9 cellular contexts compared by ENCODE assay signal in genomic region chr2:241108271-241109209, GRCh38. TPM values are rescaled to one million over a fixed set of nuclear protein-coding genes. Genes with fewer than 3 reads are reported as not detected.
A peak's percentile ranks its signal among the peaks of the same experiment; 100 is the strongest.
DNase-seq lines count a peak whose midpoint lies in the region; ATAC-seq and TF ChIP-seq lines count a peak whose summit lies in the region.
"Had no signal": no experiment of that assay in that cellular context is flagged by ENCODE, and none has a peak within 500 bp of the region (broad histone marks: within the 10 kb centered on the region; RNA-seq: fewer than 3 reads in every experiment).

No MANE protein-coding gene starts in this region.

- H3K4me3 Mint-ChIP-seq in T-helper 17 cell, result peak overlapping the region; percentile 80
- peak overlapping the region; percentile 81 for H3K4me3 Mint-ChIP-seq in effector memory CD8-positive, alpha-beta T cell

- no peak overlapping the region for H3K9ac ChIP-seq in rectal smooth muscle tissue (ENCODE audit: low read length)

- H3K4me1 Mint-ChIP-seq in T-helper 17 cell, result peaks cover 26% of the 10 kb centered on the region
- H3K4me1 Mint-ChIP-seq in effector memory CD8-positive, alpha-beta T cell (ENCODE audit: low read depth in 2 of 2), result peaks cover 23 to 43% of the 10 kb centered on the region in 2 donors

- no peaks in the 10 kb centered on the region for H3K27me3 ChIP-seq in rectal smooth muscle tissue (ENCODE audit: control insufficient read depth, insufficient read depth, low read length)

- H3K27ac ChIP-seq in rectal smooth muscle tissue (ENCODE audit: low read depth, low read length), result no peak overlapping the region

- H3K27me3 Mint-ChIP-seq in T-helper 17 cell, result no peaks in the 10 kb centered on the region
- no peaks in the 10 kb centered on the region for H3K27me3 Mint-ChIP-seq in effector memory CD8-positive, alpha-beta T cell

- peaks cover 5% of the 10 kb centered on the region for H3K36me3 Mint-ChIP-seq in T-helper 17 cell (ENCODE audit: low read depth)
- peaks cover 9% of the 10 kb centered on the region for H3K36me3 Mint-ChIP-seq in effector memory CD8-positive, alpha-beta T cell (ENCODE audit: insufficient read depth)

- H3K4me3 ChIP-seq in GM12865 (ENCODE audit: low read depth, low read length) (peak overlapping the region; percentile 52), rectal smooth muscle tissue (ENCODE audit: low read length) (peak overlapping the region; percentile 27)

- ATAC-seq in T-helper 17 cell, result peak; percentile 24
- peak; percentile 39 for ATAC-seq in effector memory CD8-positive, alpha-beta T cell (replicated peaks)

- no peaks in the 10 kb centered on the region for H3K9me3 Mint-ChIP-seq in effector memory CD8-positive, alpha-beta T cell

- DNase-seq in GM12865 (ENCODE audit: low read depth), result no peak
- DNase-seq in T-helper 17 cell, result no peak
- peak in 1 of 3 experiments; percentile 41 for DNase-seq in effector memory CD8-positive, alpha-beta T cell
- DNase-seq in NCI-H524 (lab: John Stamatoyannopoulos, UW), result no peak
- no peak for DNase-seq in activated gamma-delta T cell (lab: John Stamatoyannopoulos, UW)
- no peak for DNase-seq in DMS53 treated with DMSO at 0.1 percent for 48 hours (lab: John Stamatoyannopoulos, UW; ENCODE audit: unreplicated experiment)
- DNase-seq: NCI-H2171, OCI-M1 had no signal

- H3K4me1 ChIP-seq in rectal smooth muscle tissue (ENCODE audit: control insufficient read depth, insufficient read depth, low read length), result no peaks in the 10 kb centered on the region

- peak overlapping the region; percentile 88 for H3K27ac Mint-ChIP-seq in T-helper 17 cell
- peak overlapping the region; percentile 87 to 95 for H3K27ac Mint-ChIP-seq in effector memory CD8-positive, alpha-beta T cell

- no peak for TF ChIP-seq CTCF in GM12865 (IDR thresholded peaks at IDR 0.05; ENCODE audit: insufficient read depth, low read depth, low read length, missing control alignments)

- H3K36me3 ChIP-seq in rectal smooth muscle tissue (ENCODE audit: control insufficient read depth, insufficient read depth, low read length), result no peaks in the 10 kb centered on the region

- H3K9me3 ChIP-seq in T-helper 17 cell (ENCODE audit: control insufficient read depth, low read length, poor library complexity, severe bottlenecking), result no peaks in the 10 kb centered on the region

RNA-seq across cellular contexts. Expression of gene MTERF4, which starts 6.5 kb away (rescaled TPM):
- 10 to 100 TPM; 66.7 to 82.9 TPM for total RNA-seq in T-helper 17 cell

RNA-seq across cellular contexts. Expression of gene PASK, which starts 40.7 kb away (rescaled TPM):
- 100 to 1,000 TPM; 108 to 163 TPM for total RNA-seq in T-helper 17 cell

RNA-seq across cellular contexts. Expression of gene PPP1R7, which starts 41.7 kb away (rescaled TPM):
- total RNA-seq in T-helper 17 cell, result 10 to 100 TPM; 40.0 to 54.8 TPM
